12 cellular contexts compared by ENCODE assay signal in genomic region chr4:98283219-98284199, GRCh38. TPM values are rescaled to one million over a fixed set of nuclear protein-coding genes. Genes with fewer than 3 reads are reported as not detected.
A peak's percentile ranks its signal among the peaks of the same experiment; 100 is the strongest.
DNase-seq lines count a peak whose midpoint lies in the region; ATAC-seq, FAIRE-seq and TF ChIP-seq lines count a peak whose summit lies in the region.
"Had no signal": no experiment of that assay in that cellular context is flagged by ENCODE, and none has a peak within 500 bp of the region (broad histone marks: within the 10 kb centered on the region; RNA-seq: fewer than 3 reads in every experiment).

No MANE protein-coding gene starts in this region.

- H3K27ac ChIP-seq in small intestine (ENCODE audit: low read depth in 1 of 2, low read length in 1 of 2), result no peak overlapping the region
- H3K27ac ChIP-seq: SJCRH30 had no signal

- H3K4me1 Mint-ChIP-seq in activated naive CD8-positive, alpha-beta T cell treated with anti-CD3 and anti-CD28 coated beads, Interleukin-2, amount 50 U/mL, for 24 hours, result peaks cover 42% of the 10 kb centered on the region
- H3K4me1 Mint-ChIP-seq in activated naive CD8-positive, alpha-beta T cell treated with anti-CD3 and anti-CD28 coated beads for 36 hours, result peaks cover 36% of the 10 kb centered on the region
- H3K4me1 Mint-ChIP-seq in effector memory CD8-positive, alpha-beta T cell (ENCODE audit: low read depth in 2 of 2), result peaks cover 27 to 36% of the 10 kb centered on the region in 2 donors

- H3K79me2 ChIP-seq in Loucy (ENCODE audit: insufficient read depth, low read length), result peaks cover 70% of the 10 kb centered on the region

- no peaks in the 10 kb centered on the region for H4K20me1 ChIP-seq in Loucy (ENCODE audit: insufficient read depth, low read length, poor library complexity, severe bottlenecking)

- H3K4me1 ChIP-seq in Loucy (ENCODE audit: insufficient read depth, low read length, poor library complexity, severe bottlenecking) (peaks cover 49% of the 10 kb centered on the region), small intestine (ENCODE audit: control insufficient read depth in 2 of 2, insufficient read depth in 1 of 2, low read depth in 1 of 2, low read length in 1 of 2) (no peaks in the 10 kb centered on the region)
- H3K4me1 ChIP-seq: SJCRH30 had no signal

- H3K36me3 Mint-ChIP-seq in activated naive CD8-positive, alpha-beta T cell treated with anti-CD3 and anti-CD28 coated beads, Interleukin-2, amount 50 U/mL, for 24 hours (ENCODE audit: low read depth), result peaks cover 11% of the 10 kb centered on the region
- peaks cover 36% of the 10 kb centered on the region for H3K36me3 Mint-ChIP-seq in activated naive CD8-positive, alpha-beta T cell treated with anti-CD3 and anti-CD28 coated beads for 36 hours
- H3K36me3 Mint-ChIP-seq in effector memory CD8-positive, alpha-beta T cell (ENCODE audit: insufficient read depth), result no peaks in the 10 kb centered on the region

- peak; percentile 36 for ATAC-seq in activated naive CD8-positive, alpha-beta T cell treated with anti-CD3 and anti-CD28 coated beads, Interleukin-2, amount 50 U/mL, for 24 hours
- ATAC-seq in effector memory CD8-positive, alpha-beta T cell (replicated peaks), result no peak

- no peak overlapping the region for H2AFZ ChIP-seq in Loucy (ENCODE audit: low read length)

- no peak for FAIRE-seq in small intestine (lab: Jason Lieb, UNC)

- H3K4me3 ChIP-seq in Loucy (ENCODE audit: low read length, poor library complexity, severe bottlenecking) (peak overlapping the region; percentile 2), epithelial cell of esophagus (ENCODE audit: low read length) (no peak overlapping the region), small intestine (ENCODE audit: low read depth in 1 of 2, low read length in 2 of 2) (no peak overlapping the region)
- H3K4me3 ChIP-seq: SJCRH30 had no signal

- 41 to 67% (median 45%) methylated on average over 3 of the region's 3 CpGs for WGBS in small intestine, 3 donors

- peak overlapping the region; percentile 61 for H3K4me2 ChIP-seq in Loucy (ENCODE audit: low read depth, low read length, poor library complexity, severe bottlenecking)

- no peak for DNase-seq in activated naive CD8-positive, alpha-beta T cell treated with anti-CD3 and anti-CD28 coated beads, Interleukin-2, amount 50 U/mL, for 24 hours
- no peak for DNase-seq in activated naive CD8-positive, alpha-beta T cell treated with anti-CD3 and anti-CD28 coated beads for 36 hours
- DNase-seq in epithelial cell of esophagus (ENCODE audit: low read depth) (peak; percentile 21), small intestine (peak; percentile 58), NCI-H2196 treated with DMSO at 0.1 percent for 48 hours (lab: John Stamatoyannopoulos, UW; ENCODE audit: unreplicated experiment) (no peak), SHP77 treated with DMSO at 0.1 percent for 48 hours (lab: John Stamatoyannopoulos, UW) (no peak)
- DNase-seq in effector memory CD8-positive, alpha-beta T cell, result no peak
- DNase-seq: central memory CD4-positive, alpha-beta T cell; DMS 273 treated with DMSO at 0.1 percent for 48 hours had no signal

- H3K36me3 ChIP-seq in Loucy (ENCODE audit: insufficient read depth, low read length) (no peaks in the 10 kb centered on the region), small intestine (ENCODE audit: control insufficient read depth in 2 of 2, insufficient read depth in 2 of 2, low read length in 2 of 2) (no peaks in the 10 kb centered on the region)

- no peak overlapping the region for H3K4me3 Mint-ChIP-seq in activated naive CD8-positive, alpha-beta T cell treated with anti-CD3 and anti-CD28 coated beads, Interleukin-2, amount 50 U/mL, for 24 hours
- no peak overlapping the region for H3K4me3 Mint-ChIP-seq in activated naive CD8-positive, alpha-beta T cell treated with anti-CD3 and anti-CD28 coated beads for 36 hours
- no peak overlapping the region for H3K4me3 Mint-ChIP-seq in effector memory CD8-positive, alpha-beta T cell

- no peak overlapping the region for H3K27ac Mint-ChIP-seq in activated naive CD8-positive, alpha-beta T cell treated with anti-CD3 and anti-CD28 coated beads, Interleukin-2, amount 50 U/mL, for 24 hours
- no peak overlapping the region for H3K27ac Mint-ChIP-seq in activated naive CD8-positive, alpha-beta T cell treated with anti-CD3 and anti-CD28 coated beads for 36 hours
- no peak overlapping the region for H3K27ac Mint-ChIP-seq in effector memory CD8-positive, alpha-beta T cell
- H3K27ac Mint-ChIP-seq: activated naive CD4-positive, alpha-beta T cell treated with anti-CD3 and anti-CD28 coated beads, Interleukin-2, amount 50 U/mL, for 72 hours had no signal

- H3K9me2 ChIP-seq in Loucy (replicated peaks; ENCODE audit: low read depth, low read length), result no peaks in the 10 kb centered on the region

- no peak for TF ChIP-seq CTCF in Loucy (conservative IDR thresholded peaks at IDR 0.05; ENCODE audit: low read length)
- no peak for TF ChIP-seq CTCF in epithelial cell of esophagus (IDR thresholded peaks at IDR 0.05; ENCODE audit: insufficient read depth, low read depth, low read length, missing control alignments)

- peaks cover 14% of the 10 kb centered on the region for H3K9me3 Mint-ChIP-seq in activated naive CD8-positive, alpha-beta T cell treated with anti-CD3 and anti-CD28 coated beads, Interleukin-2, amount 50 U/mL, for 24 hours
- H3K9me3 Mint-ChIP-seq in activated naive CD8-positive, alpha-beta T cell treated with anti-CD3 and anti-CD28 coated beads for 36 hours, result peaks cover 18% of the 10 kb centered on the region
- H3K9me3 Mint-ChIP-seq in effector memory CD8-positive, alpha-beta T cell, result peaks cover 0 to 3% of the 10 kb centered on the region in 2 donors

- H3F3A ChIP-seq in Loucy (ENCODE audit: low read depth), result no peaks in the 10 kb centered on the region

- H3K27me3 ChIP-seq in Loucy (ENCODE audit: insufficient read depth, low read length, poor library complexity, severe bottlenecking) (no peaks in the 10 kb centered on the region), small intestine (ENCODE audit: control insufficient read depth in 2 of 2, insufficient read depth in 2 of 2, low read length in 2 of 2) (no peaks in the 10 kb centered on the region)
- H3K27me3 ChIP-seq: SJCRH30 had no signal

- H3K9me3 ChIP-seq in Loucy (ENCODE audit: insufficient read depth, low read depth, low read length) (no peaks in the 10 kb centered on the region), small intestine (ENCODE audit: control insufficient read depth, low read depth) (no peaks in the 10 kb centered on the region)

- peak overlapping the region; percentile 24 for H3K9ac ChIP-seq in Loucy (ENCODE audit: low read depth, low read length, poor library complexity, severe bottlenecking)

- no peaks in the 10 kb centered on the region for H3K27me3 Mint-ChIP-seq in activated naive CD8-positive, alpha-beta T cell treated with anti-CD3 and anti-CD28 coated beads, Interleukin-2, amount 50 U/mL, for 24 hours
- H3K27me3 Mint-ChIP-seq in activated naive CD8-positive, alpha-beta T cell treated with anti-CD3 and anti-CD28 coated beads for 36 hours, result no peaks in the 10 kb centered on the region
- H3K27me3 Mint-ChIP-seq in effector memory CD8-positive, alpha-beta T cell, result no peaks in the 10 kb centered on the region

RNA-seq across cellular contexts. Expression of gene RAP1GDS1, which starts 22.3 kb away (rescaled TPM):
- 10 to 100 TPM; 61.8 to 62.6 TPM for total RNA-seq in activated naive CD8-positive, alpha-beta T cell treated with anti-CD3 and anti-CD28 coated beads for 36 hours
- 10 to 100 TPM; 11.3 to 22.8 (median 22.0) TPM for polyA plus RNA-seq in small intestine

Comparison
In these comparisons a context has a peak if more than half of its experiments do, and no peak if none do; other contexts are left out.
1. DNase-seq: peak in epithelial cell of esophagus (single experiment) and small intestine (single experiment); none in activated naive CD8-positive, alpha-beta T cell treated with anti-CD3 and anti-CD28 coated beads, Interleukin-2, amount 50 U/mL, for 24 hours (single experiment), activated naive CD8-positive, alpha-beta T cell treated with anti-CD3 and anti-CD28 coated beads for 36 hours (single experiment), effector memory CD8-positive, alpha-beta T cell (0 of 3), NCI-H2196 treated with DMSO at 0.1 percent for 48 hours (single experiment) and SHP77 treated with DMSO at 0.1 percent for 48 hours (single experiment).